ENCODE assay signal across 17 cellular contexts in genomic region chr2:16197504-16198147, GRCh38.
"Had no signal": no experiment of that assay in that cellular context is flagged by ENCODE, and none has a peak within 500 bp of the region (broad histone marks: within the 10 kb centered on the region; RNA-seq: fewer than 3 reads in every experiment).

No MANE protein-coding gene starts in this region.

- H3K9me3 ChIP-seq: body of pancreas, esophagus muscularis mucosa, gastrocnemius medialis, left ventricle myocardium inferior, suprapubic skin, uterus had no signal

- H3K4me3 ChIP-seq: body of pancreas, esophagus muscularis mucosa, gastrocnemius medialis, left ventricle myocardium inferior, suprapubic skin, tibial nerve, uterus had no signal

- H3K4me1 ChIP-seq: body of pancreas, esophagus muscularis mucosa, gastrocnemius medialis, left ventricle myocardium inferior, tibial nerve, uterus had no signal

- H3K27ac ChIP-seq: body of pancreas, esophagus muscularis mucosa, gastrocnemius medialis, left ventricle myocardium inferior, suprapubic skin, tibial nerve, uterus had no signal

- ATAC-seq: activated CD4-positive, CD25-positive, alpha-beta regulatory T cell treated with anti-CD3 and anti-CD28 coated beads, Interleukin-2, amount 50 U/mL, for 24 hours; activated CD8-positive, alpha-beta T cell treated with anti-CD3 and anti-CD28 coated beads, Interleukin-2, amount 10 ng/mL, durations not matched to agents 7 days and 5 days; body of pancreas; gastrocnemius medialis; sciatic nerve had no signal

- DNase-seq: activated CD4-positive, alpha-beta T cell treated with anti-CD3 and anti-CD28 coated beads, Interleukin-2, amount 50 U/mL, for 1 hour; activated CD8-positive, alpha-beta T cell treated with anti-CD3 and anti-CD28 coated beads, Interleukin-2, amount 10 ng/mL, durations not matched to agents 7 days and 5 days; activated gamma-delta T cell treated with Interleukin-2 at 50 U/mL for 16 hours; anterior cingulate cortex; body of pancreas; effector CD8-positive, alpha-beta T cell; gastrocnemius medialis; hippocampal formation; left ventricle myocardium inferior; posterior cingulate gyrus; stimulated activated CD4-positive, alpha-beta T cell treated with anti-CD3 and anti-CD28 coated beads, Interleukin-4, amount 100 ng/mL, for 24 hours; uterus had no signal

- H3K27me3 ChIP-seq: body of pancreas, esophagus muscularis mucosa, gastrocnemius medialis, suprapubic skin, tibial nerve, uterus had no signal

- H3K36me3 ChIP-seq: esophagus muscularis mucosa, gastrocnemius medialis, left ventricle myocardium inferior, suprapubic skin, tibial nerve, uterus had no signal
